23 cellular contexts compared by ENCODE assay signal in the genomic region with DNA sequence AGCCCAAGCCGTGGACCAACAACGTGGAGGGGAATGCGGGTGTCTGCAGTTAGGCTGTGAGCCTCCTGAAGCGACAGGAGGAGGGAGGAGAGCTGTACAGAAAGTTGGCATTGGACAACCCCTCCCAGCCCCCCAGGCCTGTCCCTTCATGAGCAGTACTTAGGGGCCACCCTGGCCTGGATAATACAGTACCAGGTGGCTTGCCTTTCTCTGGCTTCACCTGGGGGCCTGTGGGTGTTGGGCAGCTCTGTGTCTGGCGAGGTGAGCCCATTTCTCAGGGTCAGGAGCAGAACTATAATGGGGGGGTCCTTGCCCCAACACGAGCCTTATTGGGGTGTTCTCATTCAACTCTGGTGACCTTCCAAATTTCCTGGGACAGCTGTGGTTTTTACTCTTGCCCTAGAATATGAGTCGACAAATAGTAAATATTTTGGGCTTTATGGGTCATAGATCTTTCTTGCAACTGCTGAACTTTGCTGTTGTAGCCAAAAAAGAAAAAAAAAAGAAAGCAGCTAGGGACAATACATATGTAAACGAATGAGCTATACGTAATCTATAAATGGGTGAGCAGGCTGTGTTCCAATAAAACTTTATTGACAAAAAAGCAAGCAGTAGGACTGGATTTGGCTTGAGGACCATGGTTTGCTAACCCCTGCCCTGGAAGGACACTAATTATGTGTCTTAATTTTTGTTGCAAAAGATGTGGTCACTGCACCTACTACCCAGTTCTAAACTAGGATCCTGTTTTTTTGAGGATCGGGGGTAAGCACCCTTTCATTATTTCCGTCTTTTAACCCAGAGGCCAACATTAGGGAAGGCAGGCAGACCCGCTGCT. TPM values are rescaled to one million over a fixed set of nuclear protein-coding genes. Genes with fewer than 3 reads are reported as not detected.
DNase-seq lines count a peak whose midpoint lies in the region; ATAC-seq and TF ChIP-seq lines count a peak whose summit lies in the region.
"Had no signal": no experiment of that assay in that cellular context is flagged by ENCODE, and none has a peak within 500 bp of the region (broad histone marks: within the 10 kb centered on the region; RNA-seq: fewer than 3 reads in every experiment).

No MANE protein-coding gene starts in this region.

- no peaks in the 10 kb centered on the region for H3K36me3 ChIP-seq in lower lobe of right lung
- peaks cover 8% of the 10 kb centered on the region for H3K36me3 ChIP-seq in upper lobe of right lung
- H3K36me3 ChIP-seq: upper lobe of left lung had no signal

- TF ChIP-seq CTCF in lower lobe of right lung (IDR thresholded peaks at IDR 0.05) (no peak), upper lobe of right lung (IDR thresholded peaks at IDR 0.05) (no peak)

- H3K9me3 ChIP-seq in lower lobe of right lung (peaks cover 3% of the 10 kb centered on the region), upper lobe of right lung (no peaks in the 10 kb centered on the region)
- H3K9me3 ChIP-seq: SK-N-SH, upper lobe of left lung had no signal

- intact Hi-C loops in cardiac septum (cut with DNase I) (no loop called here), Right ventricle myocardium superior (cut with DNase I) (no loop called here), lower lobe of right lung (cut with DNase I) (no loop called here), upper lobe of right lung (cut with DNase I) (no loop called here)

- no peak overlapping the region for H3K4me3 ChIP-seq in lower lobe of right lung
- H3K4me3 ChIP-seq in upper lobe of right lung = no peak overlapping the region
- H3K4me3 ChIP-seq: hepatocyte, upper lobe of left lung had no signal

- DNase-seq in cardiac septum (ENCODE audit: low spot score) (peak; percentile 36), Right ventricle myocardium superior (no peak), SKM-1 (lab: John Stamatoyannopoulos, UW; ENCODE audit: unreplicated experiment) (peak; percentile 60), lower lobe of right lung (no peak), upper lobe of right lung (no peak), activated gamma-delta T cell (lab: John Stamatoyannopoulos, UW) (no peak), pons (ENCODE audit: low spot score) (no peak)
- DNase-seq: activated CD4-positive, alpha-beta T cell treated with anti-CD3 and anti-CD28 coated beads, Interleukin-2, amount 10 ng/mL, durations not matched to agents 7 days and 5 days; DND-41; effector CD8-positive, alpha-beta T cell; foreskin keratinocyte; KG1; left colon; midbrain; NCI-H2171; NCI-H526; posterior cingulate gyrus; RPMI8226; SK-N-SH; stimulated activated CD8-positive, alpha-beta memory T cell treated with anti-CD3 and anti-CD28 coated beads, Interleukin-4, amount 100 ng/mL, for 48 hours; upper lobe of left lung had no signal

- no peaks in the 10 kb centered on the region for H3K4me1 ChIP-seq in lower lobe of right lung
- H3K4me1 ChIP-seq in upper lobe of right lung = peaks cover 5% of the 10 kb centered on the region
- H3K4me1 ChIP-seq: foreskin keratinocyte had no signal

- H3K27ac ChIP-seq in lower lobe of right lung (no peak overlapping the region), upper lobe of right lung (no peak overlapping the region)
- H3K27ac ChIP-seq: foreskin keratinocyte, hepatocyte, upper lobe of left lung had no signal

- no peaks in the 10 kb centered on the region for H3K27me3 ChIP-seq in lower lobe of right lung (ENCODE audit: low read depth)
- H3K27me3 ChIP-seq in upper lobe of right lung = no peaks in the 10 kb centered on the region
- H3K27me3 ChIP-seq: foreskin keratinocyte, hepatocyte, upper lobe of left lung had no signal

- ATAC-seq in Right ventricle myocardium superior (ENCODE audit: poor library complexity) = no peak
- ATAC-seq in lower lobe of right lung = peak; percentile 31 to 32
- peak; percentile 60 for ATAC-seq in upper lobe of right lung
- ATAC-seq in GM21447 (IDR thresholded peaks at IDR 0.05; ENCODE audit: unreplicated experiment) = no peak
- ATAC-seq: foreskin keratinocyte, left colon had no signal

RNA-seq across cellular contexts. Expression of gene COQ8A, which starts 11.4 kb away (rescaled TPM):
- 168 TPM for total RNA-seq in cardiac septum
- total RNA-seq in Right ventricle myocardium superior = 393 TPM
- 45.0 TPM for total RNA-seq in lower lobe of right lung
- total RNA-seq in upper lobe of right lung = 30.6 TPM

Comparison
In these comparisons a context has a peak if more than half of its experiments do, and no peak if none do; other contexts are left out.
1. DNase-seq: peak in cardiac septum (single experiment) and SKM-1 (single experiment); none in Right ventricle myocardium superior (single experiment), lower lobe of right lung (single experiment), upper lobe of right lung (single experiment), activated gamma-delta T cell (single experiment) and pons (single experiment).
2. ATAC-seq: peak in lower lobe of right lung (2 of 2) and upper lobe of right lung (single experiment); none in Right ventricle myocardium superior (single experiment) and GM21447 (single experiment).